ENCODE assay signal across 8 cellular contexts in genomic region chr12:96489392-96490056, GRCh38. TPM values are rescaled to one million over a fixed set of nuclear protein-coding genes. Genes with fewer than 3 reads are reported as not detected.
DNase-seq lines count a peak whose midpoint lies in the region; ATAC-seq and TF ChIP-seq lines count a peak whose summit lies in the region.

Gene CFAP54, plus strand, starts transcription at chr12:96489577. Its CDS starts 33 bp downstream, at chr12:96489610.

- TF ChIP-seq POLR2A in vagina (IDR thresholded peaks at IDR 0.05) = no peak

- H3K9me3 ChIP-seq in T-helper 17 cell (ENCODE audit: control insufficient read depth, low read length, poor library complexity, severe bottlenecking) (no peaks in the 10 kb centered on the region), ascending aorta (no peaks in the 10 kb centered on the region), right cardiac atrium (ENCODE audit: control insufficient read depth, low read length) (no peaks in the 10 kb centered on the region), vagina (no peaks in the 10 kb centered on the region)

- H3K4me1 Mint-ChIP-seq in T-helper 17 cell = peaks cover 23% of the 10 kb centered on the region

- TF ChIP-seq CTCF in GM12875 (IDR thresholded peaks at IDR 0.05; ENCODE audit: borderline replicate concordance, insufficient read depth, low read depth, low read length) (peak; percentile 92), ascending aorta (IDR thresholded peaks at IDR 0.05) (peak; percentile 86 to 93 (median 89)), vagina (IDR thresholded peaks at IDR 0.05) (peak; percentile 86 to 91 (median 91))

- H3K36me3 ChIP-seq in ascending aorta = no peaks in the 10 kb centered on the region
- H3K36me3 ChIP-seq in vagina = no peaks in the 10 kb centered on the region

- peaks cover 5% of the 10 kb centered on the region for H3K27me3 Mint-ChIP-seq in T-helper 17 cell

- H3K27ac ChIP-seq in ascending aorta (peak within 1 kb of the TSS; percentile 21 to 55), right cardiac atrium (ENCODE audit: low read length) (no peak within 1 kb of the TSS), vagina (no peak within 1 kb of the TSS)

- DNase-seq in NCI-H1694 (lab: John Stamatoyannopoulos, UW) (peak; percentile 78), T-helper 17 cell (peak; percentile 90 to 96 (median 91)), ascending aorta (ENCODE audit: low spot score in 2 of 2) (peak; percentile 76 to 97), right cardiac atrium (peak; percentile 95 to 99 (median 96)), putamen (ENCODE audit: low spot score) (peak; percentile 93), vagina (ENCODE audit: extremely low spot score in 2 of 2) (peak; percentile 95 to 97)

- ATAC-seq in HG02870 (IDR thresholded peaks at IDR 0.05; ENCODE audit: unreplicated experiment) (peak; percentile 90), T-helper 17 cell (peak; percentile 87), right cardiac atrium (peak; percentile 99)

- H3K4me3 Mint-ChIP-seq in T-helper 17 cell = peak within 1 kb of the TSS; percentile 94

- H3K27me3 ChIP-seq in ascending aorta = no peaks in the 10 kb centered on the region
- H3K27me3 ChIP-seq in right cardiac atrium (ENCODE audit: control insufficient read depth, insufficient read depth) = no peaks in the 10 kb centered on the region
- no peaks in the 10 kb centered on the region for H3K27me3 ChIP-seq in vagina

- intact Hi-C loops in ascending aorta (cut with DNase I) = loop anchor here (1.0 to 5.0 kb wide), 6 partner anchors 19 to 452 kb away; partner anchors contain the start of genes CDK17 and LTA4H
- intact Hi-C loops in right cardiac atrium (cut with DNase I) = no loop called here
- intact Hi-C loops in vagina (cut with DNase I) = no loop called here

- WGBS in right cardiac atrium = 1% methylated on average over 53 of the region's 53 CpGs

- peak within 1 kb of the TSS; percentile 99 for H3K27ac Mint-ChIP-seq in T-helper 17 cell

- H3K4me3 ChIP-seq in GM12875 (ENCODE audit: low read depth, low read length) (peak within 1 kb of the TSS; percentile 60), ascending aorta (peak within 1 kb of the TSS; percentile 56 to 82), right cardiac atrium (ENCODE audit: low read length) (peak within 1 kb of the TSS; percentile 74), vagina (peak within 1 kb of the TSS; percentile 53 to 54)

- H3K4me1 ChIP-seq in ascending aorta = peaks cover 2 to 5% of the 10 kb centered on the region in 2 donors
- H3K4me1 ChIP-seq in right cardiac atrium (ENCODE audit: control insufficient read depth, insufficient read depth, low read length) = no peaks in the 10 kb centered on the region
- H3K4me1 ChIP-seq in vagina = peaks cover 5% of the 10 kb centered on the region

- peaks cover 4% of the 10 kb centered on the region for H3K36me3 Mint-ChIP-seq in T-helper 17 cell (ENCODE audit: low read depth)

RNA-seq across cellular contexts. Expression of gene CFAP54, which starts in this region (rescaled TPM):
- 1 to 10 TPM; 1.2 to 1.3 TPM for total RNA-seq in T-helper 17 cell
- not detected for total RNA-seq in ascending aorta
- under 1 TPM; 0.14 to 0.42 (median 0.29) TPM for total RNA-seq in right cardiac atrium
- 0.16 TPM for polyA plus RNA-seq in right cardiac atrium
- total RNA-seq in vagina = 1.7 TPM

Comparison
In these comparisons a context has a peak if more than half of its experiments do, and no peak if none do; other contexts are left out.
1. Peak in DNase-seq, H3K4me3 ChIP-seq and H3K27ac ChIP-seq in ascending aorta; RNA of the gene not detected or under 1 TPM.
2. Peak in DNase-seq, ATAC-seq and H3K4me3 ChIP-seq in right cardiac atrium; RNA of the gene not detected or under 1 TPM.